Comparison of ENCODE assay signal across 1 cellular context in genomic region chr9:133786371-133786753, GRCh38.
TF ChIP-seq lines count a peak whose summit lies in the region.

No MANE protein-coding gene starts in this region.

TF ChIP-seq in GM12878, 131 proteins besides CTCF, POLR2A, EP300 and RAD21 (continued from another document and continues in another):
- TF ChIP-seq, protein P1, sequence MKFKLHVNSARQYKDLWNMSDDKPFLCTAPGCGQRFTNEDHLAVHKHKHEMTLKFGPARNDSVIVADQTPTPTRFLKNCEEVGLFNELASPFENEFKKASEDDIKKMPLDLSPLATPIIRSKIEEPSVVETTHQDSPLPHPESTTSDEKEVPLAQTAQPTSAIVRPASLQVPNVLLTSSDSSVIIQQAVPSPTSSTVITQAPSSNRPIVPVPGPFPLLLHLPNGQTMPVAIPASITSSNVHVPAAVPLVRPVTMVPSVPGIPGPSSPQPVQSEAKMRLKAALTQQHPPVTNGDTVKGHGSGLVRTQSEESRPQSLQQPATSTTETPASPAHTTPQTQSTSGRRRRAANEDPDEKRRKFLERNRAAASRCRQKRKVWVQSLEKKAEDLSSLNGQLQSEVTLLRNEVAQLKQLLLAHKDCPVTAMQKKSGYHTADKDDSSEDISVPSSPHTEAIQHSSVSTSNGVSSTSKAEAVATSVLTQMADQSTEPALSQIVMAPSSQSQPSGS (IDR thresholded peaks at IDR 0.05; ENCODE audit: low read length), result no peak; the same call in 1 of the 2 replicates
- TF ChIP-seq MEF2B (IDR thresholded peaks at IDR 0.05; ENCODE audit: partially characterized antibody, poor library complexity, severe bottlenecking) (peak; percentile 71), RB1 (IDR thresholded peaks at IDR 0.05; ENCODE audit: borderline replicate concordance) (no peak), SUZ12 (IDR thresholded peaks at IDR 0.05; ENCODE audit: unreplicated experiment) (no peak), KDM1A (IDR thresholded peaks at IDR 0.05; ENCODE audit: borderline replicate concordance) (no peak), CHD4 (IDR thresholded peaks at IDR 0.05) (no peak), DPF2 (IDR thresholded peaks at IDR 0.05) (peak; percentile 67), FOXM1 (IDR thresholded peaks at IDR 0.05; ENCODE audit: low read depth, low read length) (no peak), NR2C1 (IDR thresholded peaks at IDR 0.05) (no peak), USF1 (IDR thresholded peaks at IDR 0.05; ENCODE audit: borderline replicate concordance, extremely low read length, insufficient read depth, low read depth, low read length) (no peak), NFIC (IDR thresholded peaks at IDR 0.05; ENCODE audit: low read depth, low read length) (peak; percentile 66; the same call in 1 of the 2 replicates), TCF12 (IDR thresholded peaks at IDR 0.05; ENCODE audit: low read depth, low read length) (0 out of 2 replicates have a peak, but pooled peaks have one; percentile 11), MTA2 (IDR thresholded peaks at IDR 0.05; ENCODE audit: low read depth) (peak; percentile 38; the same call in 1 of the 2 replicates), POLR2AphosphoS2 (IDR thresholded peaks at IDR 0.05; ENCODE audit: low read depth, low read length) (no peak), EED (IDR thresholded peaks at IDR 0.05; ENCODE audit: low read depth) (peak; percentile 80), RELA (IDR thresholded peaks at IDR 0.05; ENCODE audit: borderline replicate concordance, partially characterized antibody) (no peak), EGR1 (IDR thresholded peaks at IDR 0.05; ENCODE audit: borderline replicate concordance in 1 of 2, low read depth in 2 of 2, low read length in 2 of 2) (peak in 1 of 2 experiments; percentile 55; a peak in 2 of 3 replicates), MAX (IDR thresholded peaks at IDR 0.05; ENCODE audit: low read depth, low read length) (peak; percentile 26; the same call in 1 of the 2 replicates), ASH2L (IDR thresholded peaks at IDR 0.05; ENCODE audit: borderline replicate concordance, low read depth) (0 out of 2 replicates have a peak, but pooled peaks have one; percentile 42), IKZF1 (conservative IDR thresholded peaks at IDR 0.05) (peak; percentile 72), SREBF1 (IDR thresholded peaks at IDR 0.05; ENCODE audit: low read length) (no peak), MEF2A (IDR thresholded peaks at IDR 0.05; ENCODE audit: insufficient read depth, low read depth, low read length) (peak; percentile 82), SRF (IDR thresholded peaks at IDR 0.05; ENCODE audit: low read depth in 2 of 2, low read length in 2 of 2) (no peak), E2F8 (IDR thresholded peaks at IDR 0.05; ENCODE audit: low read depth, partially characterized antibody) (no peak), ZSCAN29 (IDR thresholded peaks at IDR 0.05) (no peak), NRF1 (conservative IDR thresholded peaks at IDR 0.05; ENCODE audit: low read depth, low read length) (no peak), BHLHE40 (IDR thresholded peaks at IDR 0.05; ENCODE audit: borderline replicate concordance in 1 of 2, low read depth in 2 of 2, low read length in 1 of 2) (peak; percentile 33 to 53; a peak in 2 of 4 replicates), GATAD2B (conservative IDR thresholded peaks at IDR 0.05; ENCODE audit: low read depth) (0 out of 2 replicates have a peak, but pooled peaks have one; percentile 38), ETV6 (conservative IDR thresholded peaks at IDR 0.05 in 1 of 2, IDR thresholded peaks at IDR 0.05 in 1 of 2; ENCODE audit: borderline replicate concordance in 1 of 2, low read depth in 1 of 2) (no peak), ZNF687 (IDR thresholded peaks at IDR 0.05) (peak; percentile 55; the same call in 1 of the 2 replicates), ZNF207 (IDR thresholded peaks at IDR 0.05; ENCODE audit: borderline replicate concordance) (no peak), FOS (IDR thresholded peaks at IDR 0.05; ENCODE audit: borderline replicate concordance, extremely low read depth, insufficient read length) (no peak), ZZZ3 (IDR thresholded peaks at IDR 0.05; ENCODE audit: control insufficient read depth, insufficient read length, low read depth) (no peak)
- TF ChIP-seq, protein P2, sequence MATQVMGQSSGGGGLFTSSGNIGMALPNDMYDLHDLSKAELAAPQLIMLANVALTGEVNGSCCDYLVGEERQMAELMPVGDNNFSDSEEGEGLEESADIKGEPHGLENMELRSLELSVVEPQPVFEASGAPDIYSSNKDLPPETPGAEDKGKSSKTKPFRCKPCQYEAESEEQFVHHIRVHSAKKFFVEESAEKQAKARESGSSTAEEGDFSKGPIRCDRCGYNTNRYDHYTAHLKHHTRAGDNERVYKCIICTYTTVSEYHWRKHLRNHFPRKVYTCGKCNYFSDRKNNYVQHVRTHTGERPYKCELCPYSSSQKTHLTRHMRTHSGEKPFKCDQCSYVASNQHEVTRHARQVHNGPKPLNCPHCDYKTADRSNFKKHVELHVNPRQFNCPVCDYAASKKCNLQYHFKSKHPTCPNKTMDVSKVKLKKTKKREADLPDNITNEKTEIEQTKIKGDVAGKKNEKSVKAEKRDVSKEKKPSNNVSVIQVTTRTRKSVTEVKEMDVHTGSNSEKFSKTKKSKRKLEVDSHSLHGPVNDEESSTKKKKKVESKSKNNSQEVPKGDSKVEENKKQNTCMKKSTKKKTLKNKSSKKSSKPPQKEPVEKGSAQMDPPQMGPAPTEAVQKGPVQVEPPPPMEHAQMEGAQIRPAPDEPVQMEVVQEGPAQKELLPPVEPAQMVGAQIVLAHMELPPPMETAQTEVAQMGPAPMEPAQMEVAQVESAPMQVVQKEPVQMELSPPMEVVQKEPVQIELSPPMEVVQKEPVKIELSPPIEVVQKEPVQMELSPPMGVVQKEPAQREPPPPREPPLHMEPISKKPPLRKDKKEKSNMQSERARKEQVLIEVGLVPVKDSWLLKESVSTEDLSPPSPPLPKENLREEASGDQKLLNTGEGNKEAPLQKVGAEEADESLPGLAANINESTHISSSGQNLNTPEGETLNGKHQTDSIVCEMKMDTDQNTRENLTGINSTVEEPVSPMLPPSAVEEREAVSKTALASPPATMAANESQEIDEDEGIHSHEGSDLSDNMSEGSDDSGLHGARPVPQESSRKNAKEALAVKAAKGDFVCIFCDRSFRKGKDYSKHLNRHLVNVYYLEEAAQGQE (IDR thresholded peaks at IDR 0.05; ENCODE audit: low read depth, low read length), result no peak
- TF ChIP-seq, protein P3, sequence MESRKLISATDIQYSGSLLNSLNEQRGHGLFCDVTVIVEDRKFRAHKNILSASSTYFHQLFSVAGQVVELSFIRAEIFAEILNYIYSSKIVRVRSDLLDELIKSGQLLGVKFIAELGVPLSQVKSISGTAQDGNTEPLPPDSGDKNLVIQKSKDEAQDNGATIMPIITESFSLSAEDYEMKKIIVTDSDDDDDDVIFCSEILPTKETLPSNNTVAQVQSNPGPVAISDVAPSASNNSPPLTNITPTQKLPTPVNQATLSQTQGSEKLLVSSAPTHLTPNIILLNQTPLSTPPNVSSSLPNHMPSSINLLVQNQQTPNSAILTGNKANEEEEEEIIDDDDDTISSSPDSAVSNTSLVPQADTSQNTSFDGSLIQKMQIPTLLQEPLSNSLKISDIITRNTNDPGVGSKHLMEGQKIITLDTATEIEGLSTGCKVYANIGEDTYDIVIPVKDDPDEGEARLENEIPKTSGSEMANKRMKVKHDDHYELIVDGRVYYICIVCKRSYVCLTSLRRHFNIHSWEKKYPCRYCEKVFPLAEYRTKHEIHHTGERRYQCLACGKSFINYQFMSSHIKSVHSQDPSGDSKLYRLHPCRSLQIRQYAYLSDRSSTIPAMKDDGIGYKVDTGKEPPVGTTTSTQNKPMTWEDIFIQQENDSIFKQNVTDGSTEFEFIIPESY (IDR thresholded peaks at IDR 0.05), result no peak
- TF ChIP-seq, protein P4, sequence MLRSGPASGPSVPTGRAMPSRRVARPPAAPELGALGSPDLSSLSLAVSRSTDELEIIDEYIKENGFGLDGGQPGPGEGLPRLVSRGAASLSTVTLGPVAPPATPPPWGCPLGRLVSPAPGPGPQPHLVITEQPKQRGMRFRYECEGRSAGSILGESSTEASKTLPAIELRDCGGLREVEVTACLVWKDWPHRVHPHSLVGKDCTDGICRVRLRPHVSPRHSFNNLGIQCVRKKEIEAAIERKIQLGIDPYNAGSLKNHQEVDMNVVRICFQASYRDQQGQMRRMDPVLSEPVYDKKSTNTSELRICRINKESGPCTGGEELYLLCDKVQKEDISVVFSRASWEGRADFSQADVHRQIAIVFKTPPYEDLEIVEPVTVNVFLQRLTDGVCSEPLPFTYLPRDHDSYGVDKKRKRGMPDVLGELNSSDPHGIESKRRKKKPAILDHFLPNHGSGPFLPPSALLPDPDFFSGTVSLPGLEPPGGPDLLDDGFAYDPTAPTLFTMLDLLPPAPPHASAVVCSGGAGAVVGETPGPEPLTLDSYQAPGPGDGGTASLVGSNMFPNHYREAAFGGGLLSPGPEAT (IDR thresholded peaks at IDR 0.05; ENCODE audit: low read depth), result no peak
- TF ChIP-seq, protein P5, sequence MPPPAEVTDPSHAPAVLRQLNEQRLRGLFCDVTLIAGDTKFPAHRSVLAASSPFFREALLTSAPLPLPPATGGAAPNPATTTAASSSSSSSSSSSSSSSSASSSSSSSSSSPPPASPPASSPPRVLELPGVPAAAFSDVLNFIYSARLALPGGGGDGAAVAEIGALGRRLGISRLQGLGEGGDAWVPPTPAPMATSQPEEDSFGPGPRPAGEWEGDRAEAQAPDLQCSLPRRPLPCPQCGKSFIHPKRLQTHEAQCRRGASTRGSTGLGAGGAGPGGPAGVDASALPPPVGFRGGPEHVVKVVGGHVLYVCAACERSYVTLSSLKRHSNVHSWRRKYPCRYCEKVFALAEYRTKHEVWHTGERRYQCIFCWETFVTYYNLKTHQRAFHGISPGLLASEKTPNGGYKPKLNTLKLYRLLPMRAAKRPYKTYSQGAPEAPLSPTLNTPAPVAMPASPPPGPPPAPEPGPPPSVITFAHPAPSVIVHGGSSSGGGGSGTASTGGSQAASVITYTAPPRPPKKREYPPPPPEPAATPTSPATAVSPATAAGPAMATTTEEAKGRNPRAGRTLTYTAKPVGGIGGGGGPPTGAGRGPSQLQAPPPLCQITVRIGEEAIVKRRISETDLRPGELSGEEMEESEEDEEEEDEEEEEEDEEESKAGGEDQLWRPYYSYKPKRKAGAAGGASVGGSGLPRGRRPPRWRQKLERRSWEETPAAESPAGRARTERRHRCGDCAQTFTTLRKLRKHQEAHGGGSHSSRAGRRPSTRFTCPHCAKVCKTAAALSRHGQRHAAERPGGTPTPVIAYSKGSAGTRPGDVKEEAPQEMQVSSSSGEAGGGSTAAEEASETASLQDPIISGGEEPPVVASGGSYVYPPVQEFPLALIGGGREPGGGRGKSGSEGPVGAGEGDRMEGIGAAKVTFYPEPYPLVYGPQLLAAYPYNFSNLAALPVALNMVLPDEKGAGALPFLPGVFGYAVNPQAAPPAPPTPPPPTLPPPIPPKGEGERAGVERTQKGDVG (CRISPR knock-in tag; IDR thresholded peaks at IDR 0.05), result no peak
